Comparison of ENCODE assay signal across 1 cellular context in genomic region chr19:42279902-42280760, GRCh38.
TF ChIP-seq lines count a peak whose summit lies in the region.

No MANE protein-coding gene starts in this region.

TF ChIP-seq in PFSK-1, 5 proteins besides CTCF, POLR2A, EP300 and RAD21:
- peak; percentile 74; the same call in 1 of the 2 replicates for TF ChIP-seq SIN3A (IDR thresholded peaks at IDR 0.05; ENCODE audit: borderline replicate concordance, insufficient read depth, low read length)
- peak; percentile 67; the same call in 1 of the 2 replicates for TF ChIP-seq TAF1 (IDR thresholded peaks at IDR 0.05; ENCODE audit: borderline replicate concordance, insufficient read depth, low read length)
- 0 out of 4 replicates have a peak, but pooled peaks of 1 of the 2 experiments have one; percentile 37 for TF ChIP-seq REST (IDR thresholded peaks at IDR 0.05; ENCODE audit: insufficient read depth in 1 of 2, low read depth in 2 of 2, low read length in 2 of 2)
- no peak for TF ChIP-seq FOXP2 (optimal IDR thresholded peaks at IDR 0.05; ENCODE audit: borderline replicate concordance, extremely low read depth, extremely low read length, insufficient read depth)
- peak; percentile 89 for TF ChIP-seq POLR2AphosphoS5 (IDR thresholded peaks at IDR 0.05; ENCODE audit: low read depth, low read length)
